Comparison of ENCODE assay signal across 13 cellular contexts in the genomic region with DNA sequence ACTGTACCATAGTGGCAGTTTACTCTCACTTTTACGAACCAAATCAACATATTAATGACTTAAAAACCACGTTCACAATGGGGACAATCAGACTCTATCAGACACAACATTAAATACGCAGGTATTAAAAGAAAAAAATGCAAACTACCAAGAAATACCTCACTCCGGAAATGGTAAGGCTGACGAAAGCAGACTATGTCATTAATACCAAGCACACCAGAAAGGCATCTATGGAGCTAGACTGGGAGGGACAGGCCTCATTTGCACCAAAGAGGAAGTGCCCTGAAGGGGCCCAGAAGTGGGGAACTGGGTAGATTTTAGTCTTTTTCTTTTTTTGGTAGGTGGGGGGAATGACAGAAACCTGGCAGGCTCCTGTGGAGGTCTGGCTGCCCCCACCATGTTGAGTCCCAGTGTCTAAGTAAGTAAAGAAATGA.
A peak's percentile ranks its signal among the peaks of the same experiment; 100 is the strongest.
DNase-seq lines count a peak whose midpoint lies in the region; ATAC-seq and TF ChIP-seq lines count a peak whose summit lies in the region.
"Had no signal": no experiment of that assay in that cellular context is flagged by ENCODE, and none has a peak within 500 bp of the region (broad histone marks: within the 10 kb centered on the region; RNA-seq: fewer than 3 reads in every experiment).

No MANE protein-coding gene starts in this region.

- intact Hi-C loops in esophagus squamous epithelium (cut with DNase I): no loop called here

- H3K27ac Mint-ChIP-seq in brain: peak overlapping the region in 3 of 5 experiments; percentile 25 to 97 (median 60)

- H3K4me3 Mint-ChIP-seq in brain: peak overlapping the region in 1 of 5 experiments; percentile 70
- H3K4me3 Mint-ChIP-seq: CD4-positive, alpha-beta memory T cell had no signal

- H3K9me3 ChIP-seq in esophagus squamous epithelium: no peaks in the 10 kb centered on the region
- H3K9me3 ChIP-seq: right lobe of liver had no signal

- ATAC-seq in GM18870 (IDR thresholded peaks at IDR 0.05; ENCODE audit: unreplicated experiment) (peak; percentile 95), HG02571 (IDR thresholded peaks at IDR 0.05; ENCODE audit: unreplicated experiment) (peak; percentile 87), HG03457 (IDR thresholded peaks at IDR 0.05; ENCODE audit: unreplicated experiment) (peak; percentile 94)
- ATAC-seq: right lobe of liver had no signal

- WGBS in esophagus squamous epithelium, 2 donors: 68 to 83% methylated on average over 5 of the region's 5 CpGs

- no peak overlapping the region for H3K4me3 ChIP-seq in esophagus squamous epithelium
- H3K4me3 ChIP-seq: right lobe of liver had no signal

- no peak for TF ChIP-seq CTCF in brain (conservative IDR thresholded peaks at IDR 0.05)
- TF ChIP-seq CTCF in esophagus squamous epithelium (IDR thresholded peaks at IDR 0.05): no peak

- H3K36me3 ChIP-seq in esophagus squamous epithelium: no peaks in the 10 kb centered on the region
- H3K36me3 ChIP-seq: right lobe of liver had no signal

- H3K27me3 ChIP-seq in esophagus squamous epithelium: no peaks in the 10 kb centered on the region
- H3K27me3 ChIP-seq: right lobe of liver had no signal

- H3K27me3 Mint-ChIP-seq in brain: peaks cover 4% of the 10 kb centered on the region
- H3K27me3 Mint-ChIP-seq: CD4-positive, alpha-beta memory T cell had no signal

- peaks cover 52% of the 10 kb centered on the region for H3K4me1 Mint-ChIP-seq in brain

- no peak for TF ChIP-seq POLR2A in esophagus squamous epithelium (IDR thresholded peaks at IDR 0.05)

- H3K4me1 ChIP-seq in esophagus squamous epithelium: no peaks in the 10 kb centered on the region

- peaks cover 30% of the 10 kb centered on the region for H3K36me3 Mint-ChIP-seq in brain

- DNase-seq in HCEC 1CT: no peak
- no peak for DNase-seq in esophagus squamous epithelium (lab: John Stamatoyannopoulos, UW)
- DNase-seq in NCI-H1436 (lab: John Stamatoyannopoulos, UW): no peak
- DNase-seq in anterior cingulate cortex (lab: John Stamatoyannopoulos, UW): no peak
- DNase-seq: activated CD8-positive, alpha-beta memory T cell treated with anti-CD3 and anti-CD28 coated beads, Interleukin-2, amount 50 U/mL, for 4 hours; aorta; CD4-positive, alpha-beta memory T cell; NCI-H1092 treated with DMSO at 0.1 percent for 48 hours; right lobe of liver had no signal

- peaks cover 0 to 3% (median 0%) of the 10 kb centered on the region in 5 experiments for H3K9me3 Mint-ChIP-seq in brain
- H3K9me3 Mint-ChIP-seq: CD4-positive, alpha-beta memory T cell had no signal

- no peak overlapping the region for H3K27ac ChIP-seq in esophagus squamous epithelium
- H3K27ac ChIP-seq: right lobe of liver had no signal
